Comparison of ENCODE assay signal across 2 cellular contexts in the genomic region with DNA sequence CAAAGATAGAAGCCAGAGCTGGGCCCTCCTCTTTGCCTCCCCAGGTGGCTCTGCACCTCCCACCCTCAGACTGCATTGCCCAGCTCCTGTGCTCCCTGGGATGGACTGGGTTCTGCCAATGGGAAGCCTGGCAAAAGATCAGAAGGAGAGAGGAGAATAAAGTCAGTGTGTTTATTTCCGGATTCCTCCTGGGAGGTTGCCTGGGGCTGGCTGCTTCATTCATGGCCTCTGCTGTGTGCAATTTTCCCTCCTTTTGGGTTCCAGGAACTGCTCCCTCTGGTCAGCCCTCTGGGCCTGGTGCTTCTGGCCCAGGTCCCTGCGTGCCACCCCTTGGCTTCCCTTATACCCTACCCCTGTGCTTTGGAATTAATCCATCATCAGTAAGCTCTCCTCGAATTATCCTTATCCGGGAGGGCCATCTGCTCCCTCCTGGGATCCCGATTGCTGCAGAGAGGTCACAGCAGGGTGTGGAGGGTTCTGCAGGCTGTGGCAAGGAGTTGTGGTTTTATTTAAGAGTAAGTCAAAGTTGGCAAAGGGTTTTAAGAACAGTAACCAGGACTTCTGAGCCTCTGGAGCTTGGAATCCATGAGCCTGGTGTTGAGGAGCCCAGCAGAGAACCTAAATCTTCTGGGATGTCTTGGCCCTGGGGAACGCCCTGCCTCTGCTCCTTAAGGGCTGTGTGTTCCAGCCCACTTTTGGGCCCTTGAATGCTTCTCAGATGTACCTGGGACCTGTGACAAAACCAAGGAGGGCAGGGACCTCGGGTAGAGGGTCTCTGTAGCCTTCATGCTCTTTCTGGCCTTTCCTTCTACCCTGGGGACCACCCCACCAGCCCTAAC.
TF ChIP-seq lines count a peak whose summit lies in the region.

No MANE protein-coding gene starts in this region.

TF ChIP-seq in SK-N-SH treated with all-trans-retinoic acid at 6 μM for 48 hours, 23 proteins besides CTCF, POLR2A, EP300 and RAD21:
- TF ChIP-seq ZNF8 (CRISPR knock-in tag; IDR thresholded peaks at IDR 0.05), result no peak
- no peak for TF ChIP-seq ZFP3 (CRISPR knock-in tag; IDR thresholded peaks at IDR 0.05)
- no peak for TF ChIP-seq CSDC2 (CRISPR knock-in tag; IDR thresholded peaks at IDR 0.05)
- no peak for TF ChIP-seq TCF4 (CRISPR knock-in tag; IDR thresholded peaks at IDR 0.05; ENCODE audit: borderline replicate concordance)
- no peak for TF ChIP-seq ESRRG (CRISPR knock-in tag; IDR thresholded peaks at IDR 0.05)
TF ChIP-seq in SK-N-SH treated with all-trans-retinoic acid at 6 μM for 48 hours: peak in this region for 0.

TF ChIP-seq in GM23338, 12 proteins besides CTCF, POLR2A, EP300 and RAD21:
- TF ChIP-seq STAT1 (IDR thresholded peaks at IDR 0.05; ENCODE audit: unreplicated experiment) (no peak), POLR2AphosphoS5 (IDR thresholded peaks at IDR 0.05; ENCODE audit: low read depth) (no peak), JUNB (IDR thresholded peaks at IDR 0.05; ENCODE audit: unreplicated experiment) (no peak), CREB1 (CRISPR knock-in tag; IDR thresholded peaks at IDR 0.05; ENCODE audit: low read depth) (no peak), EZH2 (IDR thresholded peaks at IDR 0.05; ENCODE audit: low read depth, unreplicated experiment) (no peak), ZNF114 (CRISPR knock-in tag; IDR thresholded peaks at IDR 0.05) (no peak), ZNF331 (CRISPR knock-in tag; IDR thresholded peaks at IDR 0.05; ENCODE audit: low read depth) (no peak), EZH2phosphoT487 (IDR thresholded peaks at IDR 0.05; ENCODE audit: unreplicated experiment) (no peak), NANOG (IDR thresholded peaks at IDR 0.05; ENCODE audit: borderline replicate concordance) (no peak)
- TF ChIP-seq, protein P1, sequence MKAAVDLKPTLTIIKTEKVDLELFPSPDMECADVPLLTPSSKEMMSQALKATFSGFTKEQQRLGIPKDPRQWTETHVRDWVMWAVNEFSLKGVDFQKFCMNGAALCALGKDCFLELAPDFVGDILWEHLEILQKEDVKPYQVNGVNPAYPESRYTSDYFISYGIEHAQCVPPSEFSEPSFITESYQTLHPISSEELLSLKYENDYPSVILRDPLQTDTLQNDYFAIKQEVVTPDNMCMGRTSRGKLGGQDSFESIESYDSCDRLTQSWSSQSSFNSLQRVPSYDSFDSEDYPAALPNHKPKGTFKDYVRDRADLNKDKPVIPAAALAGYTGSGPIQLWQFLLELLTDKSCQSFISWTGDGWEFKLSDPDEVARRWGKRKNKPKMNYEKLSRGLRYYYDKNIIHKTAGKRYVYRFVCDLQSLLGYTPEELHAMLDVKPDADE (IDR thresholded peaks at IDR 0.05), result no peak
- TF ChIP-seq, protein P2, sequence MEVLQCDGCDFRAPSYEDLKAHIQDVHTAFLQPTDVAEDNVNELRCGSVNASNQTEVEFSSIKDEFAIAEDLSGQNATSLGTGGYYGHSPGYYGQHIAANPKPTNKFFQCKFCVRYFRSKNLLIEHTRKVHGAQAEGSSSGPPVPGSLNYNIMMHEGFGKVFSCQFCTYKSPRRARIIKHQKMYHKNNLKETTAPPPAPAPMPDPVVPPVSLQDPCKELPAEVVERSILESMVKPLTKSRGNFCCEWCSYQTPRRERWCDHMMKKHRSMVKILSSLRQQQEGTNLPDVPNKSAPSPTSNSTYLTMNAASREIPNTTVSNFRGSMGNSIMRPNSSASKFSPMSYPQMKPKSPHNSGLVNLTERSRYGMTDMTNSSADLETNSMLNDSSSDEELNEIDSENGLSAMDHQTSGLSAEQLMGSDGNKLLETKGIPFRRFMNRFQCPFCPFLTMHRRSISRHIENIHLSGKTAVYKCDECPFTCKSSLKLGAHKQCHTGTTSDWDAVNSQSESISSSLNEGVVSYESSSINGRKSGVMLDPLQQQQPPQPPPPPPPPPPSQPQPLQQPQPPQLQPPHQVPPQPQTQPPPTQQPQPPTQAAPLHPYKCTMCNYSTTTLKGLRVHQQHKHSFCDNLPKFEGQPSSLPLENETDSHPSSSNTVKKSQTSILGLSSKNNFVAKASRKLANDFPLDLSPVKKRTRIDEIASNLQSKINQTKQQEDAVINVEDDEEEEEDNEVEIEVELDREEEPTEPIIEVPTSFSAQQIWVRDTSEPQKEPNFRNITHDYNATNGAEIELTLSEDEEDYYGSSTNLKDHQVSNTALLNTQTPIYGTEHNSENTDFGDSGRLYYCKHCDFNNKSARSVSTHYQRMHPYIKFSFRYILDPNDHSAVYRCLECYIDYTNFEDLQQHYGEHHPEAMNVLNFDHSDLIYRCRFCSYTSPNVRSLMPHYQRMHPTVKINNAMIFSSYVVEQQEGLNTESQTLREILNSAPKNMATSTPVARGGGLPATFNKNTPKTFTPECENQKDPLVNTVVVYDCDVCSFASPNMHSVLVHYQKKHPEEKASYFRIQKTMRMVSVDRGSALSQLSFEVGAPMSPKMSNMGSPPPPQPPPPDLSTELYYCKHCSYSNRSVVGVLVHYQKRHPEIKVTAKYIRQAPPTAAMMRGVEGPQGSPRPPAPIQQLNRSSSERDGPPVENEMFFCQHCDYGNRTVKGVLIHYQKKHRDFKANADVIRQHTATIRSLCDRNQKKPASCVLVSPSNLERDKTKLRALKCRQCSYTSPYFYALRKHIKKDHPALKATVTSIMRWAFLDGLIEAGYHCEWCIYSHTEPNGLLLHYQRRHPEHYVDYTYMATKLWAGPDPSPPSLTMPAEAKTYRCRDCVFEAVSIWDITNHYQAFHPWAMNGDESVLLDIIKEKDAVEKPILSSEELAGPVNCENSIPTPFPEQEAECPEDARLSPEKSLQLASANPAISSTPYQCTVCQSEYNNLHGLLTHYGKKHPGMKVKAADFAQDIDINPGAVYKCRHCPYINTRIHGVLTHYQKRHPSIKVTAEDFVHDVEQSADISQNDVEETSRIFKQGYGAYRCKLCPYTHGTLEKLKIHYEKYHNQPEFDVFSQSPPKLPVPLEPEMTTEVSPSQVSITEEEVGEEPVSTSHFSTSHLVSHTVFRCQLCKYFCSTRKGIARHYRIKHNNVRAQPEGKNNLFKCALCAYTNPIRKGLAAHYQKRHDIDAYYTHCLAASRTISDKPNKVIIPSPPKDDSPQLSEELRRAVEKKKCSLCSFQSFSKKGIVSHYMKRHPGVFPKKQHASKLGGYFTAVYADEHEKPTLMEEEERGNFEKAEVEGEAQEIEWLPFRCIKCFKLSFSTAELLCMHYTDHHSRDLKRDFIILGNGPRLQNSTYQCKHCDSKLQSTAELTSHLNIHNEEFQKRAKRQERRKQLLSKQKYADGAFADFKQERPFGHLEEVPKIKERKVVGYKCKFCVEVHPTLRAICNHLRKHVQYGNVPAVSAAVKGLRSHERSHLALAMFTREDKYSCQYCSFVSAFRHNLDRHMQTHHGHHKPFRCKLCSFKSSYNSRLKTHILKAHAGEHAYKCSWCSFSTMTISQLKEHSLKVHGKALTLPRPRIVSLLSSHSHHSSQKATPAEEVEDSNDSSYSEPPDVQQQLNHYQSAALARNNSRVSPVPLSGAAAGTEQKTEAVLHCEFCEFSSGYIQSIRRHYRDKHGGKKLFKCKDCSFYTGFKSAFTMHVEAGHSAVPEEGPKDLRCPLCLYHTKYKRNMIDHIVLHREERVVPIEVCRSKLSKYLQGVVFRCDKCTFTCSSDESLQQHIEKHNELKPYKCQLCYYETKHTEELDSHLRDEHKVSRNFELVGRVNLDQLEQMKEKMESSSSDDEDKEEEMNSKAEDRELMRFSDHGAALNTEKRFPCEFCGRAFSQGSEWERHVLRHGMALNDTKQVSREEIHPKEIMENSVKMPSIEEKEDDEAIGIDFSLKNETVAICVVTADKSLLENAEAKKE (CRISPR knock-in tag; IDR thresholded peaks at IDR 0.05), result no peak
- TF ChIP-seq, protein P3, sequence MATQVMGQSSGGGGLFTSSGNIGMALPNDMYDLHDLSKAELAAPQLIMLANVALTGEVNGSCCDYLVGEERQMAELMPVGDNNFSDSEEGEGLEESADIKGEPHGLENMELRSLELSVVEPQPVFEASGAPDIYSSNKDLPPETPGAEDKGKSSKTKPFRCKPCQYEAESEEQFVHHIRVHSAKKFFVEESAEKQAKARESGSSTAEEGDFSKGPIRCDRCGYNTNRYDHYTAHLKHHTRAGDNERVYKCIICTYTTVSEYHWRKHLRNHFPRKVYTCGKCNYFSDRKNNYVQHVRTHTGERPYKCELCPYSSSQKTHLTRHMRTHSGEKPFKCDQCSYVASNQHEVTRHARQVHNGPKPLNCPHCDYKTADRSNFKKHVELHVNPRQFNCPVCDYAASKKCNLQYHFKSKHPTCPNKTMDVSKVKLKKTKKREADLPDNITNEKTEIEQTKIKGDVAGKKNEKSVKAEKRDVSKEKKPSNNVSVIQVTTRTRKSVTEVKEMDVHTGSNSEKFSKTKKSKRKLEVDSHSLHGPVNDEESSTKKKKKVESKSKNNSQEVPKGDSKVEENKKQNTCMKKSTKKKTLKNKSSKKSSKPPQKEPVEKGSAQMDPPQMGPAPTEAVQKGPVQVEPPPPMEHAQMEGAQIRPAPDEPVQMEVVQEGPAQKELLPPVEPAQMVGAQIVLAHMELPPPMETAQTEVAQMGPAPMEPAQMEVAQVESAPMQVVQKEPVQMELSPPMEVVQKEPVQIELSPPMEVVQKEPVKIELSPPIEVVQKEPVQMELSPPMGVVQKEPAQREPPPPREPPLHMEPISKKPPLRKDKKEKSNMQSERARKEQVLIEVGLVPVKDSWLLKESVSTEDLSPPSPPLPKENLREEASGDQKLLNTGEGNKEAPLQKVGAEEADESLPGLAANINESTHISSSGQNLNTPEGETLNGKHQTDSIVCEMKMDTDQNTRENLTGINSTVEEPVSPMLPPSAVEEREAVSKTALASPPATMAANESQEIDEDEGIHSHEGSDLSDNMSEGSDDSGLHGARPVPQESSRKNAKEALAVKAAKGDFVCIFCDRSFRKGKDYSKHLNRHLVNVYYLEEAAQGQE (IDR thresholded peaks at IDR 0.05; ENCODE audit: unreplicated experiment), result no peak
TF ChIP-seq in GM23338: peak in this region for 0.
